In the genomic region with DNA sequence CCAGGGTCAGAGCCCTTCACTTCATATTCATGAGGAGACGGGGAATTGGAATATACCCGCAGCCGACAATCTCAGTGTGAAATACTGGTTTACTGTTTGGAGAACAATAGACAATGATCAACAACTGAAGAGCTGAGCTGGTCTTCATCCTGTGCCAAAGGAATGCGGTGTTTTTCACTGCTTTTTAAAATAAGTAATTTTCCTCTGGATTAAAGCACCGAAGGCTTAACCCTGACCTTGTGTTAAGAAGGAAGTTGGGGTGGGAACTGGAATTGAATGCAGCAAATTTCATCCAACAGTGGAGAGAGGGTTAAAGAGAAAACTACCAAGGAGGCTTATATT, we compare ENCODE assay signal across 12 cellular contexts. TPM values are rescaled to one million over a fixed set of nuclear protein-coding genes. Genes with fewer than 3 reads are reported as not detected.
A peak's percentile ranks its signal among the peaks of the same experiment; 100 is the strongest.
DNase-seq lines count a peak whose midpoint lies in the region; ATAC-seq and TF ChIP-seq lines count a peak whose summit lies in the region.
"Had no signal": no experiment of that assay in that cellular context is flagged by ENCODE, and none has a peak within 500 bp of the region (broad histone marks: within the 10 kb centered on the region; RNA-seq: fewer than 3 reads in every experiment).

Gene TM4SF18, minus strand, starts transcription at position 119 of the 342 bp plus-strand sequence. CDS start 254 bp downstream, outside the sequence.

- peak within 1 kb of the TSS; percentile 21 to 39 for H2BK12ac ChIP-seq in mesenchymal stem cell (ENCODE audit: low read length in 2 of 2)

- no peak within 1 kb of the TSS for H4K91ac ChIP-seq in mesenchymal stem cell (ENCODE audit: low read length)

- DNase-seq in Panc1 (ENCODE audit: low read depth, low spot score) (no peak), epithelial cell of proximal tubule (ENCODE audit: low read depth) (no peak), mesenchymal stem cell (no peak), superior temporal gyrus (ENCODE audit: extremely low spot score) (peak; percentile 51), T1000 (lab: John Stamatoyannopoulos, UW) (no peak), GOT3 (lab: John Stamatoyannopoulos, UW) (no peak)
- DNase-seq: erythroblast, NCI-H1417 treated with DMSO at 0.1 percent for 48 hours, sigmoid colon had no signal

- H3K4me2 ChIP-seq in mesenchymal stem cell (ENCODE audit: low read length, poor library complexity, severe bottlenecking), result peak within 1 kb of the TSS; percentile 65

- in situ Hi-C loops in Panc1 (cut with HindIII; ENCODE audit: low pct_unique_long_range_greater_than_20kb, low sequenced_read_pairs), result no loop called here

- CTCF ChIA-PET in Panc1 (lab: Charles Lee), result interaction anchor here (0.6 to 1.6 kb wide), 2 partner anchors 9 to 378 kb away, joined by 4 to 8 read pairs; no protein-coding TSS in a partner anchor

- peak; percentile 68 for ATAC-seq in Panc1
- no peak for ATAC-seq in GM18505 (IDR thresholded peaks at IDR 0.05; ENCODE audit: unreplicated experiment)
- no peak for ATAC-seq in HG03045 (IDR thresholded peaks at IDR 0.05; ENCODE audit: unreplicated experiment)

- TF ChIP-seq CTCF in Panc1 (IDR thresholded peaks at IDR 0.05), result no peak
- TF ChIP-seq CTCF in epithelial cell of proximal tubule (conservative IDR thresholded peaks at IDR 0.05; ENCODE audit: low read depth, low read length), result no peak

- H4K8ac ChIP-seq in mesenchymal stem cell (ENCODE audit: low read length), result peak within 1 kb of the TSS; percentile 90

- H3K18ac ChIP-seq in mesenchymal stem cell (ENCODE audit: low read depth in 1 of 2, low read length in 2 of 2), result peak within 1 kb of the TSS in 1 of 2 experiments; percentile 86

- H3K4me3 ChIP-seq in Panc1 (ENCODE audit: low read depth in 2 of 2, low read length in 2 of 2) (peak within 1 kb of the TSS; percentile 45 to 47), epithelial cell of proximal tubule (ENCODE audit: low read depth, low read length) (peak within 1 kb of the TSS; percentile 57), mesenchymal stem cell (ENCODE audit: insufficient read depth in 1 of 2, low read depth in 1 of 2, low read length in 2 of 2) (no peak within 1 kb of the TSS)

- H3K27me3 ChIP-seq in Panc1 (ENCODE audit: control insufficient read depth, insufficient read depth, low read length) (no peaks in the 10 kb centered on the region), mesenchymal stem cell (ENCODE audit: control insufficient read depth in 1 of 2, insufficient read depth in 1 of 2, low read length in 2 of 2) (no peaks in the 10 kb centered on the region)
- H3K27me3 ChIP-seq: sigmoid colon had no signal

- H2AFZ ChIP-seq in mesenchymal stem cell (ENCODE audit: low read depth, low read length), result no peak within 1 kb of the TSS

- H3K9me3 ChIP-seq in Panc1 (ENCODE audit: control insufficient read depth, insufficient read depth, low read depth, low read length), result peaks cover 5% of the 10 kb centered on the region; the same call in 1 of the 2 replicates
- H3K9me3 ChIP-seq in mesenchymal stem cell (ENCODE audit: control insufficient read depth, low read length), result no peaks in the 10 kb centered on the region
- H3K9me3 ChIP-seq: sigmoid colon had no signal

- H2AK5ac ChIP-seq in mesenchymal stem cell (ENCODE audit: low read length, severe bottlenecking), result no peak within 1 kb of the TSS

- H3K23ac ChIP-seq in mesenchymal stem cell (ENCODE audit: low read length in 2 of 2), result no peak within 1 kb of the TSS

- H2BK120ac ChIP-seq in mesenchymal stem cell (ENCODE audit: low read depth, low read length), result peak within 1 kb of the TSS; percentile 73

- no peak within 1 kb of the TSS for H3K14ac ChIP-seq in mesenchymal stem cell (ENCODE audit: low read length in 2 of 2)

- BruUV-seq in Panc1 (replicated peaks; lab: Mats Ljungman, UMichigan), result no TSS peak

- intact Hi-C loops in Panc1 (cut with micrococcal nuclease; ENCODE audit: unreplicated experiment), result loop anchor here (5.0 kb wide), 3 partner anchors 34 to 376 kb away; no protein-coding TSS in a partner anchor

- no peak within 1 kb of the TSS for H2BK15ac ChIP-seq in mesenchymal stem cell (ENCODE audit: low read depth, poor library complexity, severe bottlenecking)

- TF ChIP-seq POLR2A in GM18505 (IDR thresholded peaks at IDR 0.05; ENCODE audit: borderline replicate concordance, extremely low read depth, insufficient read depth, insufficient read length), result no peak

- H3K36me3 ChIP-seq in Panc1 (ENCODE audit: control insufficient read depth, insufficient read depth, low read length) (peaks cover 6% of the 10 kb centered on the region; the same call in 1 of the 2 replicates), mesenchymal stem cell (ENCODE audit: control insufficient read depth in 1 of 2, insufficient read depth in 2 of 2, low read depth in 1 of 2, low read length in 2 of 2) (no peaks in the 10 kb centered on the region)
- H3K36me3 ChIP-seq: sigmoid colon had no signal

- H2BK5ac ChIP-seq in mesenchymal stem cell (ENCODE audit: low read depth, low read length, poor library complexity, severe bottlenecking), result no peak within 1 kb of the TSS

- no peak within 1 kb of the TSS for H3K4ac ChIP-seq in mesenchymal stem cell (ENCODE audit: low read depth in 1 of 2, low read length in 2 of 2)

- 49% methylated on average over 5 of the region's 5 CpGs for WGBS in mesenchymal stem cell

- peak within 1 kb of the TSS; percentile 100 for H3K27ac ChIP-seq in Panc1 (ENCODE audit: low read length)
- peak within 1 kb of the TSS; percentile 79 for H3K27ac ChIP-seq in mesenchymal stem cell (ENCODE audit: low read length, poor library complexity, severe bottlenecking)

- POLR2A ChIA-PET in Panc1 (lab: Charles Lee), result interaction anchor here (0.6 to 0.9 kb wide), 2 partner anchors 40 to 159 kb away, joined by 3 to 7 read pairs; no protein-coding TSS in a partner anchor

- H3K79me1 ChIP-seq in mesenchymal stem cell (replicated peaks; ENCODE audit: low read length, poor library complexity, severe bottlenecking), result no peaks in the 10 kb centered on the region

- peaks cover 52% of the 10 kb centered on the region for H3K4me1 ChIP-seq in Panc1 (ENCODE audit: control insufficient read depth, insufficient read depth, low read length)
- peaks cover 1% of the 10 kb centered on the region for H3K4me1 ChIP-seq in mesenchymal stem cell (ENCODE audit: control insufficient read depth, insufficient read depth, low read depth, low read length)
- H3K4me1 ChIP-seq: sigmoid colon had no signal

- peak within 1 kb of the TSS; percentile 41 for H3K9ac ChIP-seq in mesenchymal stem cell (ENCODE audit: low read length)

RNA-seq across cellular contexts. Expression of gene TM4SF18, which starts in this region (rescaled TPM):
- 54.5 TPM for total RNA-seq in Panc1 (2021; ENCODE audit: unreplicated experiment)
- polyA plus RNA-seq in Panc1 (2012; ENCODE audit: insufficient read length), result 34.5 TPM
- total RNA-seq in epithelial cell of proximal tubule, result 1.4 TPM in 2 replicates
- 0.94 TPM for polyA plus RNA-seq in mesenchymal stem cell (2013, experiment 1 of 2)
- 0.88 TPM for polyA plus RNA-seq in mesenchymal stem cell (2013, experiment 2 of 2)
- total RNA-seq: T-helper 2 cell treated with Interferon-gamma antibody and Interleukin-4, amounts not matched to agents 100 ng/mL and 5 ng/mL, for 36 hours had no signal

Comparison
In these comparisons a context has a peak if more than half of its experiments do, and no peak if none do; other contexts are left out.
1. RNA of gene TM4SF18 (total RNA-seq): 54.5 TPM in Panc1 (single experiment); 1.4 TPM in epithelial cell of proximal tubule; every median in the first group is over 10 times any median in the second.
2. H3K4me3 ChIP-seq: peak in Panc1 (2 of 2) and epithelial cell of proximal tubule (single experiment); none in mesenchymal stem cell (0 of 2).